Comparison of ENCODE assay signal across 28 cellular contexts in genomic region chr12:81084848-81085350, GRCh38. TPM values are rescaled to one million over a fixed set of nuclear protein-coding genes. Genes with fewer than 3 reads are reported as not detected.
DNase-seq lines count a peak whose midpoint lies in the region; ATAC-seq, FAIRE-seq and TF ChIP-seq lines count a peak whose summit lies in the region.
"Had no signal": no experiment of that assay in that cellular context is flagged by ENCODE, and none has a peak within 500 bp of the region (broad histone marks: within the 10 kb centered on the region; RNA-seq: fewer than 3 reads in every experiment).

No MANE protein-coding gene starts in this region.

- no peak overlapping the region for H3K4me3 Mint-ChIP-seq in nephron progenitor cell
- H3K4me3 Mint-ChIP-seq: activated T-cell treated with anti-CD3 and anti-CD28 coated beads, Interleukin-2, amount 50 U/mL, for 4 hours; CD8-positive, alpha-beta T cell; immature natural killer cell; T-helper 1 cell treated with Interleukin-12 subunit alpha and Interleukin-12 subunit beta and Interleukin-4 antibody, amounts not matched to agents 30 μg/mL and 1 μg/mL, for 36 hours had no signal

- TF ChIP-seq CTCF in left ventricle myocardium inferior (IDR thresholded peaks at IDR 0.05; ENCODE audit: borderline replicate concordance) = no peak
- no peak for TF ChIP-seq CTCF in fibroblast of the aortic adventitia (IDR thresholded peaks at IDR 0.05; ENCODE audit: insufficient read depth, low read length)
- TF ChIP-seq CTCF in nephron progenitor cell (IDR thresholded peaks at IDR 0.05) = no peak
- TF ChIP-seq CTCF in uterus (IDR thresholded peaks at IDR 0.05) = no peak
- no peak for TF ChIP-seq CTCF in PC-9 (conservative IDR thresholded peaks at IDR 0.05)

- no peak for ATAC-seq in left cardiac atrium
- ATAC-seq: activated T-cell treated with anti-CD3 and anti-CD28 coated beads, Interleukin-2, amount 50 U/mL, for 4 hours; CD8-positive, alpha-beta T cell; mucosa of descending colon had no signal

- POLR2A ChIA-PET in PC-9 (lab: Charles Lee; ENCODE audit: unreplicated experiment) = no interaction called here

- H3K27me3 ChIP-seq in left ventricle myocardium inferior (ENCODE audit: low read depth) (no peaks in the 10 kb centered on the region), uterus (no peaks in the 10 kb centered on the region), PC-9 (ENCODE audit: insufficient read depth, low read depth) (no peaks in the 10 kb centered on the region)
- H3K27me3 ChIP-seq: heart right ventricle, sigmoid colon had no signal

- peak overlapping the region; percentile 43 for H3K27ac Mint-ChIP-seq in nephron progenitor cell
- H3K27ac Mint-ChIP-seq: CD8-positive, alpha-beta T cell; immature natural killer cell; T-helper 1 cell treated with Interleukin-12 subunit alpha and Interleukin-12 subunit beta and Interleukin-4 antibody, amounts not matched to agents 30 μg/mL and 1 μg/mL, for 36 hours had no signal

- H3K36me3 Mint-ChIP-seq in nephron progenitor cell (ENCODE audit: low read depth) = peaks cover 4% of the 10 kb centered on the region
- H3K36me3 Mint-ChIP-seq: CD8-positive, alpha-beta T cell; immature natural killer cell had no signal

- no peaks in the 10 kb centered on the region for H3K9me3 ChIP-seq in left ventricle myocardium inferior (replicated peaks)
- no peaks in the 10 kb centered on the region for H3K9me3 ChIP-seq in uterus
- H3K9me3 ChIP-seq in PC-9 (ENCODE audit: insufficient read depth, low read depth) = no peaks in the 10 kb centered on the region
- H3K9me3 ChIP-seq: heart right ventricle, mucosa of descending colon, sigmoid colon had no signal

- no peaks in the 10 kb centered on the region for H3F3A ChIP-seq in PC-9 (ENCODE audit: insufficient read depth, low read depth)

- DNase-seq in left ventricle myocardium inferior (no peak), left cardiac atrium (no peak), fibroblast of the aortic adventitia (ENCODE audit: low read depth) (peak; percentile 4), nephron progenitor cell (no peak), uterus (no peak), GM19239 (ENCODE audit: insufficient read length, low spot score) (no peak), PC-9 (no peak)
- no peak for DNase-seq in activated naive CD4-positive, alpha-beta T cell treated with Interleukin-2 at 50 U/mL for 16 hours
- DNase-seq: 8988T; activated CD4-positive, alpha-beta T cell treated with anti-CD3 and anti-CD28 coated beads for 48 hours; activated naive CD4-positive, alpha-beta T cell; activated T-cell treated with anti-CD3 and anti-CD28 coated beads, Interleukin-2, amount 50 U/mL, for 4 hours; AML-193; CD8-positive, alpha-beta T cell; dermis blood vessel endothelial cell; GDM1; GM23248; heart right ventricle; immature natural killer cell; Karpas-422; mucosa of descending colon; NCI-H1694; NCI-H2171 treated with DMSO at 0.1 percent for 48 hours; NCI-H526 treated with DMSO at 0.1 percent for 48 hours; RPMI8226; sigmoid colon had no signal

- H3K9me3 Mint-ChIP-seq in nephron progenitor cell = no peaks in the 10 kb centered on the region
- H3K9me3 Mint-ChIP-seq: CD8-positive, alpha-beta T cell; T-helper 1 cell treated with Interleukin-12 subunit alpha and Interleukin-12 subunit beta and Interleukin-4 antibody, amounts not matched to agents 30 μg/mL and 1 μg/mL, for 36 hours had no signal

- H3K36me3 ChIP-seq in left ventricle myocardium inferior = no peaks in the 10 kb centered on the region
- no peaks in the 10 kb centered on the region for H3K36me3 ChIP-seq in uterus
- no peaks in the 10 kb centered on the region for H3K36me3 ChIP-seq in PC-9 (ENCODE audit: low read depth)
- H3K36me3 ChIP-seq: heart right ventricle, sigmoid colon had no signal

- no TSS peak for BruUV-seq in PC-9 (replicated peaks; lab: Mats Ljungman, UMichigan)

- H3K4me1 ChIP-seq in left ventricle myocardium inferior (peaks cover 88% of the 10 kb centered on the region), uterus (peaks cover 0 to 11% of the 10 kb centered on the region in 2 donors), PC-9 (replicated peaks; ENCODE audit: insufficient read depth) (0 out of 2 replicates have a peak, but pooled peaks cover 5% of the 10 kb centered on the region)

- H3K4me1 Mint-ChIP-seq in nephron progenitor cell = peaks cover 86% of the 10 kb centered on the region
- H3K4me1 Mint-ChIP-seq: immature natural killer cell had no signal

- H3K27ac ChIP-seq in left ventricle myocardium inferior (replicated peaks) (peak overlapping the region; percentile 47), uterus (peak overlapping the region; percentile 53 to 63), PC-9 (no peak overlapping the region)
- H3K27ac ChIP-seq: GM23248, sigmoid colon had no signal

- CTCF ChIA-PET in PC-9 (lab: Charles Lee) = no interaction called here

- H2AFZ ChIP-seq in PC-9 = no peak overlapping the region
- H2AFZ ChIP-seq: GM23248 had no signal

- no peak for TF ChIP-seq POLR2A in uterus (IDR thresholded peaks at IDR 0.05)

- FAIRE-seq in GM19239 (lab: Jason Lieb, UNC) = no peak

- intact Hi-C loops in left ventricle myocardium inferior (cut with micrococcal nuclease) = no loop called here
- intact Hi-C loops in left cardiac atrium (cut with DNase I) = no loop called here
- intact Hi-C loops in uterus (cut with DNase I; ENCODE audit: low total_unique reads) = no loop called here
- intact Hi-C loops in PC-9 (cut with micrococcal nuclease; ENCODE audit: unreplicated experiment) = no loop called here

- no peaks in the 10 kb centered on the region for H3K27me3 Mint-ChIP-seq in nephron progenitor cell (ENCODE audit: low read depth, poor library complexity)

- no peaks in the 10 kb centered on the region for H4K20me1 ChIP-seq in PC-9 (ENCODE audit: insufficient read depth)

- no peak overlapping the region for H3K4me2 ChIP-seq in PC-9

- no peaks in the 10 kb centered on the region for H3K9me2 ChIP-seq in PC-9 (ENCODE audit: insufficient read depth)

- H3K79me2 ChIP-seq in PC-9 (ENCODE audit: low read depth) = no peaks in the 10 kb centered on the region

- no peak overlapping the region for H3K4me3 ChIP-seq in left ventricle myocardium inferior
- H3K4me3 ChIP-seq in fibroblast of the aortic adventitia (ENCODE audit: low read depth, low read length) = no peak overlapping the region
- H3K4me3 ChIP-seq in uterus = no peak overlapping the region
- H3K4me3 ChIP-seq in PC-9 = no peak overlapping the region
- H3K4me3 ChIP-seq: GM23248, heart right ventricle, mucosa of descending colon, sigmoid colon had no signal

RNA-seq across cellular contexts. Expression of gene ACSS3, which starts 7.0 kb away (rescaled TPM):
- total RNA-seq in left ventricle myocardium inferior = 24.5 TPM
- total RNA-seq in left cardiac atrium = 10 to 100 TPM; 21.9 to 22.3 TPM
- 24.5 and 25.3 TPM in 2 replicates for total RNA-seq in fibroblast of the aortic adventitia (ENCODE audit: low replicate concordance)
- total RNA-seq in uterus = 10 to 100 TPM; 25.6 to 62.2 (median 47.7) TPM
- total RNA-seq in PC-9 (2021) = 8.5 and 9.4 TPM in 2 replicates
- total RNA-seq: CD8-positive, alpha-beta T cell; HT-29 had no signal
